Comparison of ENCODE assay signal across 8 cellular contexts in genomic region chr3:52197842-52198625, GRCh38. TPM values are rescaled to one million over a fixed set of nuclear protein-coding genes. Genes with fewer than 3 reads are reported as not detected.
A peak's percentile ranks its signal among the peaks of the same experiment; 100 is the strongest.
DNase-seq lines count a peak whose midpoint lies in the region; ATAC-seq and TF ChIP-seq lines count a peak whose summit lies in the region.

Gene ALAS1, plus strand, starts transcription at chr3:52198160. Its CDS starts 1,082 bp downstream, at chr3:52199242.

- DNase-seq in CD1c-positive myeloid dendritic cell (ENCODE audit: extremely low spot score) (peak; percentile 98), NCI-H82 (lab: John Stamatoyannopoulos, UW) (peak; percentile 94), dorsolateral prefrontal cortex (peak; percentile 83 to 96 (median 84)), right lobe of liver (peak; percentile 93 to 95 (median 93))
- peak; percentile 94 to 96 for DNase-seq in activated CD4-positive, alpha-beta T cell treated with anti-CD3 and anti-CD28 coated beads, Interleukin-2, amount 50 U/mL, for 48 hours
- peak; percentile 92 to 96 for DNase-seq in stimulated activated CD4-positive, alpha-beta T cell treated with anti-CD3 and anti-CD28 coated beads, Interleukin-4, amount 100 ng/mL, for 4 hours

- peaks cover 0 to 43% (median 10%) of the 10 kb centered on the region in 4 donors for H3K36me3 ChIP-seq in right lobe of liver

- H3K9me3 ChIP-seq in right lobe of liver, result no peaks in the 10 kb centered on the region

- under 1% methylated on average over 28 of the region's 71 CpGs for WGBS in right lobe of liver (ENCODE audit: insufficient coverage, low coverage, low lambda C conversion rate, missing lambda C conversion rate)

- TF ChIP-seq POLR2A in right lobe of liver (IDR thresholded peaks at IDR 0.05), result peak; percentile 99

- peak; percentile 77 for ATAC-seq in GM19351 (IDR thresholded peaks at IDR 0.05; ENCODE audit: unreplicated experiment)
- peak; percentile 72 for ATAC-seq in HG03520 (IDR thresholded peaks at IDR 0.05; ENCODE audit: unreplicated experiment)
- peak; percentile 68 to 79 (median 74) for ATAC-seq in right lobe of liver

- H3K4me1 ChIP-seq in right lobe of liver, result peaks cover 0 to 44% (median 10%) of the 10 kb centered on the region in 4 donors

- H3K27me3 ChIP-seq in dorsolateral prefrontal cortex (no peaks in the 10 kb centered on the region), right lobe of liver (no peaks in the 10 kb centered on the region)

- H3K27ac ChIP-seq in dorsolateral prefrontal cortex (peak within 1 kb of the TSS in 58 of 59 donors; percentile 75 to 96 (median 89)), right lobe of liver (peak within 1 kb of the TSS; percentile 94 to 99 (median 98))

- TF ChIP-seq CTCF in dorsolateral prefrontal cortex (IDR thresholded peaks at IDR 0.05 in 54 of 56, conservative IDR thresholded peaks at IDR 0.05 in 2 of 56; ENCODE audit: low read depth in 1 of 56, partially characterized antibody in 56 of 56) (peak in 39 of 56 donors; percentile 8 to 52 (median 31)), right lobe of liver (IDR thresholded peaks at IDR 0.05) (peak in 1 of 4 donors; percentile 22)

- H3K4me3 ChIP-seq in dorsolateral prefrontal cortex (peak within 1 kb of the TSS; percentile 62 to 100 (median 97)), right lobe of liver (peak within 1 kb of the TSS; percentile 86 to 97 (median 92))

- intact Hi-C loops in dorsolateral prefrontal cortex (cut with DNase I), result loop anchor here (2.0 to 5.0 kb wide), 4 partner anchors 43 to 201 kb away; partner anchors contain the start of genes POC1A (in 2 of the 2), DUSP7 (in 1 of the 2), GLYCTK (in 1 of the 2) and RPL29 (in 1 of the 2)
- intact Hi-C loops in right lobe of liver (cut with DNase I), result no loop called here

RNA-seq across cellular contexts. Expression of gene ALAS1, which starts in this region (rescaled TPM):
- 10 to 100 TPM; 34.8 to 81.1 (median 55.4) TPM for total RNA-seq in dorsolateral prefrontal cortex
- 100 to 1,000 TPM in 4 of 6 experiments, 10 to 100 TPM in 2; 73.4 to 783 (median 147) TPM for total RNA-seq in right lobe of liver

Comparison
In these comparisons a context has a peak if more than half of its experiments do, and no peak if none do; other contexts are left out.
1. Peak in every context shown above with its lines: DNase-seq, ATAC-seq, H3K4me3 ChIP-seq and H3K27ac ChIP-seq.
2. intact Hi-C loops: an anchor here in dorsolateral prefrontal cortex (2.0 to 5.0 kb wide); none called in right lobe of liver.